20 cellular contexts compared by ENCODE assay signal in genomic region chr12:67424784-67425183, GRCh38.
DNase-seq lines count a peak whose midpoint lies in the region; ATAC-seq, FAIRE-seq and TF ChIP-seq lines count a peak whose summit lies in the region.
"Had no signal": no experiment of that assay in that cellular context is flagged by ENCODE, and none has a peak within 500 bp of the region (broad histone marks: within the 10 kb centered on the region; RNA-seq: fewer than 3 reads in every experiment).

No MANE protein-coding gene starts in this region.

- H3K4me3 ChIP-seq in HFF-Myc (replicated peaks; ENCODE audit: low read depth, low read length) (no peak overlapping the region), WERI-Rb-1 (ENCODE audit: low read depth, low read length) (no peak overlapping the region), small intestine (ENCODE audit: low read depth in 1 of 2, low read length in 2 of 2) (no peak overlapping the region), right cardiac atrium (ENCODE audit: low read length) (no peak overlapping the region)
- H3K4me3 ChIP-seq: MG63 had no signal

- WGBS in small intestine, 3 donors = 78 to 92% (median 86%) methylated on average over 1 of the region's 1 CpG
- WGBS in right cardiac atrium = 92% methylated on average over 1 of the region's 1 CpG

- peak; percentile 26 for TF ChIP-seq CTCF in HFF-Myc (IDR thresholded peaks at IDR 0.05; ENCODE audit: low read depth, low read length, missing control alignments)
- peak; percentile 22; the same call in 1 of the 2 replicates for TF ChIP-seq CTCF in WERI-Rb-1 (IDR thresholded peaks at IDR 0.05; ENCODE audit: low read depth, low read length)
- TF ChIP-seq CTCF in nephron progenitor cell (IDR thresholded peaks at IDR 0.05) = no peak

- H3K4me1 ChIP-seq in small intestine (ENCODE audit: control insufficient read depth in 2 of 2, insufficient read depth in 1 of 2, low read depth in 1 of 2, low read length in 1 of 2) (peaks cover 16 to 18% of the 10 kb centered on the region in 2 donors), right cardiac atrium (ENCODE audit: control insufficient read depth, insufficient read depth, low read length) (no peaks in the 10 kb centered on the region)

- FAIRE-seq in small intestine (lab: Jason Lieb, UNC) (no peak), GM19239 (lab: Jason Lieb, UNC) (no peak)
- FAIRE-seq: H54, RCC 7860 had no signal

- H3K27me3 ChIP-seq in WERI-Rb-1 (ENCODE audit: insufficient read depth, low read depth, severe bottlenecking) = no peaks in the 10 kb centered on the region
- no peaks in the 10 kb centered on the region for H3K27me3 ChIP-seq in small intestine (ENCODE audit: control insufficient read depth in 2 of 2, insufficient read depth in 2 of 2, low read length in 2 of 2)
- no peaks in the 10 kb centered on the region for H3K27me3 ChIP-seq in right cardiac atrium (ENCODE audit: control insufficient read depth, insufficient read depth)
- H3K27me3 ChIP-seq: MG63 had no signal

- peaks cover 5% of the 10 kb centered on the region for H3K27me3 Mint-ChIP-seq in nephron progenitor cell (ENCODE audit: low read depth, poor library complexity)
- H3K27me3 Mint-ChIP-seq: CD4-positive, alpha-beta T cell had no signal

- DNase-seq in HFF-Myc (ENCODE audit: extremely low read depth, low read depth) = no peak
- DNase-seq in WERI-Rb-1 = no peak
- peak; percentile 82 for DNase-seq in islet precursor cell
- no peak for DNase-seq in small intestine
- no peak for DNase-seq in right cardiac atrium
- DNase-seq in nephron progenitor cell = no peak
- no peak for DNase-seq in GM19239 (ENCODE audit: insufficient read length, low spot score)
- DNase-seq: CD4-positive, alpha-beta T cell; KBM-7; MG63; NCI-H1105 treated with DMSO at 0.1 percent for 48 hours; NCI-H187 treated with DMSO at 0.1 percent for 48 hours; NCI-H2171; NCI-H510A; NCI-H82; SHP77 treated with DMSO at 0.1 percent for 48 hours had no signal

- no peaks in the 10 kb centered on the region for H3K36me3 Mint-ChIP-seq in nephron progenitor cell (ENCODE audit: low read depth)

- ATAC-seq in right cardiac atrium = no peak
- ATAC-seq in HG03159 (IDR thresholded peaks at IDR 0.05; ENCODE audit: unreplicated experiment) = no peak

- H3K36me3 ChIP-seq in WERI-Rb-1 (no peaks in the 10 kb centered on the region), small intestine (ENCODE audit: control insufficient read depth in 2 of 2, insufficient read depth in 2 of 2, low read length in 2 of 2) (no peaks in the 10 kb centered on the region)
- H3K36me3 ChIP-seq: MG63 had no signal

- H3K9me3 Mint-ChIP-seq in nephron progenitor cell = no peaks in the 10 kb centered on the region
- H3K9me3 Mint-ChIP-seq: CD4-positive, alpha-beta T cell had no signal

- peaks cover 67% of the 10 kb centered on the region for H3K4me1 Mint-ChIP-seq in nephron progenitor cell
- H3K4me1 Mint-ChIP-seq: B cell had no signal

- intact Hi-C loops in right cardiac atrium (cut with DNase I) = loop anchor here in 2 of 4 donors (10.0 kb wide), 2 partner anchors 60 to 70 kb away; no protein-coding TSS in a partner anchor

- no peak overlapping the region for H3K4me3 Mint-ChIP-seq in nephron progenitor cell
- H3K4me3 Mint-ChIP-seq: B cell; CD4-positive, alpha-beta T cell had no signal

- H3K9me3 ChIP-seq in WERI-Rb-1 (ENCODE audit: severe bottlenecking) (no peaks in the 10 kb centered on the region), small intestine (ENCODE audit: control insufficient read depth, low read depth) (no peaks in the 10 kb centered on the region), right cardiac atrium (ENCODE audit: control insufficient read depth, low read length) (no peaks in the 10 kb centered on the region)
- H3K9me3 ChIP-seq: MG63 had no signal

- H3K27ac ChIP-seq in WERI-Rb-1 = no peak overlapping the region
- H3K27ac ChIP-seq in small intestine (ENCODE audit: low read depth in 1 of 2, low read length in 1 of 2) = peak overlapping the region; percentile 27 to 43
- no peak overlapping the region for H3K27ac ChIP-seq in right cardiac atrium (ENCODE audit: low read length)

- H3K27ac Mint-ChIP-seq in nephron progenitor cell = no peak overlapping the region
- H3K27ac Mint-ChIP-seq: B cell; CD4-positive, alpha-beta T cell had no signal

Comparison
In these comparisons a context has a peak if more than half of its experiments do, and no peak if none do; other contexts are left out.
1. H3K27ac ChIP-seq: peak in small intestine (2 of 2); none in WERI-Rb-1 (single experiment) and right cardiac atrium (single experiment).